ENCODE assay signal across 8 cellular contexts in genomic region chrX:19912-20571, GRCh38.
DNase-seq lines count a peak whose midpoint lies in the region; ATAC-seq and TF ChIP-seq lines count a peak whose summit lies in the region.

No MANE protein-coding gene starts in this region.

- H3K27me3 ChIP-seq in breast epithelium = no peaks in the 10 kb centered on the region
- no peaks in the 10 kb centered on the region for H3K27me3 ChIP-seq in osteoblast (ENCODE audit: insufficient read depth, low read length)
- no peaks in the 10 kb centered on the region for H3K27me3 ChIP-seq in tibial nerve

- H4K20me1 ChIP-seq in osteoblast (ENCODE audit: insufficient read depth, low read length) = no peaks in the 10 kb centered on the region

- no peak overlapping the region for H2AFZ ChIP-seq in osteoblast (ENCODE audit: low read length)

- peak overlapping the region; percentile 11 to 63 (median 48) for H3K4me3 ChIP-seq in breast epithelium
- no peak overlapping the region for H3K4me3 ChIP-seq in osteoblast (ENCODE audit: insufficient read depth, low read length)
- peak overlapping the region in 2 of 4 donors; percentile 20 to 46 for H3K4me3 ChIP-seq in tibial nerve

- WGBS in tibial nerve, 2 donors = 14 to 54% methylated on average over 28 to 33 of the region's 56 CpGs

- peak; percentile 4 for DNase-seq in G401 (ENCODE audit: low spot score)
- peak; percentile 0 for DNase-seq in HT1080 (ENCODE audit: low read depth)
- DNase-seq in breast epithelium (ENCODE audit: low spot score in 2 of 2) = peak in 1 of 2 donors; percentile 37
- no peak for DNase-seq in osteoblast (ENCODE audit: insufficient read length, low spot score, missing footprints)
- no peak for DNase-seq in stimulated activated CD4-positive, alpha-beta T cell treated with anti-CD3 and anti-CD28 coated beads, Interleukin-12 subunit alpha, Interleukin-12 subunit beta, amount 100 ng/mL, for 4 hours
- DNase-seq in DMS79 treated with DMSO at 0.1 percent for 48 hours (lab: John Stamatoyannopoulos, UW) = no peak
- no peak for DNase-seq in tibial nerve (ENCODE audit: low spot score in 2 of 2)

- intact Hi-C loops in breast epithelium (cut with DNase I; ENCODE audit: low total_unique reads) = no loop called here

- peak overlapping the region; percentile 51 for H3K4me2 ChIP-seq in osteoblast (ENCODE audit: insufficient read depth, low read length)

- no peaks in the 10 kb centered on the region for H3K79me2 ChIP-seq in osteoblast (ENCODE audit: insufficient read depth, low read length)

- ATAC-seq in HG03175 (IDR thresholded peaks at IDR 0.05; ENCODE audit: unreplicated experiment) = no peak

- H3K9me3 ChIP-seq in breast epithelium (no peaks in the 10 kb centered on the region), osteoblast (ENCODE audit: low read depth, low read length) (no peaks in the 10 kb centered on the region), tibial nerve (no peaks in the 10 kb centered on the region)

- TF ChIP-seq CTCF in breast epithelium (IDR thresholded peaks at IDR 0.05) (no peak), osteoblast (IDR thresholded peaks at IDR 0.05; ENCODE audit: extremely low read depth, low read depth, low read length) (no peak), tibial nerve (IDR thresholded peaks at IDR 0.05) (no peak)

- H3K27ac ChIP-seq in breast epithelium (peak overlapping the region in 1 of 2 donors; percentile 32), osteoblast (ENCODE audit: low read depth, low read length) (no peak overlapping the region), tibial nerve (no peak overlapping the region)

- TF ChIP-seq POLR2A in breast epithelium (IDR thresholded peaks at IDR 0.05) (no peak), tibial nerve (IDR thresholded peaks at IDR 0.05) (no peak)

- TF ChIP-seq EP300 in tibial nerve (IDR thresholded peaks at IDR 0.05) = no peak

- H3K4me1 ChIP-seq in breast epithelium (no peaks in the 10 kb centered on the region), osteoblast (ENCODE audit: insufficient read depth, low read length) (no peaks in the 10 kb centered on the region), tibial nerve (no peaks in the 10 kb centered on the region)

- in situ Hi-C loops in G401 (cut with HindIII; ENCODE audit: low sequenced_read_pairs) = no loop called here

- H3K36me3 ChIP-seq in breast epithelium (no peaks in the 10 kb centered on the region), osteoblast (ENCODE audit: insufficient read depth, low read length) (no peaks in the 10 kb centered on the region), tibial nerve (no peaks in the 10 kb centered on the region)

Comparison
In these comparisons a context has a peak if more than half of its experiments do, and no peak if none do; other contexts are left out.
1. DNase-seq: peak in G401 (single experiment) and HT1080 (single experiment); none in osteoblast (single experiment), stimulated activated CD4-positive, alpha-beta T cell treated with anti-CD3 and anti-CD28 coated beads, Interleukin-12 subunit alpha, Interleukin-12 subunit beta, amount 100 ng/mL, for 4 hours (single experiment), DMS79 treated with DMSO at 0.1 percent for 48 hours (single experiment) and tibial nerve (0 of 2).